ENCODE assay signal across 35 cellular contexts in the genomic region with DNA sequence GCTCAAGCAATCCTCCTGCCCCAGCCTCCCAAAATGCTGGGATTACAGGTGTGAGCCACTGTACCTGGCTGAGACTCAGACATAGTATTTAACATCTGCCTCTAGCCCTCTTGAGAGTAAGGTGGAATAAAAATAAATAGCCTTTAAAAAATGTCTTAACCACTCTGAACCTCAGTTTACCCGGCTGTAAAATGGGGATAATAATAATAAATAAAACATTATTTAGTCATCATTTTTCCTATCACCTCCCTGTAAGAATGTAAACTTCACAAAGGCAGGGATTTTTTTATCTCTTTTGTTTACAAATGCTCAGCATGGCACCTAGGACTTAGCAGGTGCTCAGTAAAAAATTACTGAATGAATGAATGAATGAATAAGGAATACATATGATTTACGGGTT.
"Had no signal": no experiment of that assay in that cellular context is flagged by ENCODE, and none has a peak within 500 bp of the region (broad histone marks: within the 10 kb centered on the region; RNA-seq: fewer than 3 reads in every experiment).

No MANE protein-coding gene starts in this region.

- DNase-seq: Karpas-422, Kasumi-1, MG63, MM.1S, MV-4-11, NCI-H1048, NCI-H1092, NCI-H1092 treated with DMSO at 0.1 percent for 48 hours, NCI-H1105, NCI-H1105 treated with DMSO at 0.1 percent for 48 hours, NCI-H1417, NCI-H1417 treated with DMSO at 0.1 percent for 48 hours, NCI-H1436, NCI-H1436 treated with DMSO at 0.1 percent for 48 hours, NCI-H146, NCI-H1694, NCI-H1694 treated with DMSO at 0.1 percent for 48 hours, NCI-H187, NCI-H187 treated with DMSO at 0.1 percent for 48 hours, NCI-H1930, NCI-H2029, NCI-H2029 treated with DMSO at 0.1 percent for 48 hours, NCI-H2081, NCI-H2081 treated with DMSO at 0.1 percent for 48 hours, NCI-H2107, NCI-H2171, NCI-H2171 treated with DMSO at 0.1 percent for 48 hours, NCI-H2227 treated with DMSO at 0.1 percent for 48 hours, NCI-H226, NCI-H345, NCI-H446, NCI-H446 treated with DMSO at 0.1 percent for 48 hours, NCI-H510A, NCI-H510A treated with DMSO at 0.1 percent for 48 hours, NCI-H524 had no signal

- H3K36me3 ChIP-seq: MG63 had no signal

- H3K27me3 ChIP-seq: MG63 had no signal

- H3K4me3 ChIP-seq: MG63 had no signal

- H3K9me3 ChIP-seq: MG63 had no signal
